Comparison of ENCODE assay signal across 22 cellular contexts in the genomic region with DNA sequence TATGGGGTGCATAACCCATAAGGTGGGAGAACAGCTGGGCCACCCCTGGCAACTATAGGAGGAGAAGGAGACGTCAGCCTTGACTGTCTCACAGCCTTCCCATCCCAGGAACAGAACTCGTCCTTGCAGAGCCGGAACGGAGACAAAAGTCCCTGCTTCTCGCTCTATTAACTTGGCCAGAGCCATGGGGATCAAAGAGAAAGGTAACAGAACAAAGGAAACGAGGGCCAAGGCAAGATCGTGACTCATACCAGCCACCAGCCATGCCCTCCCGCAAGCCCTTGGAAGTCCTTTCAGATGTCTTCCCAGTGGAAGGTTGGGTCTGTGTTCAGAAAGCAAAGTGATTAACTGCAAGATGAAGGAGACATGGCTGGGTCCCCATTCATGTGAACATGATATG.
DNase-seq lines count a peak whose midpoint lies in the region; ATAC-seq, FAIRE-seq and TF ChIP-seq lines count a peak whose summit lies in the region.
"Had no signal": no experiment of that assay in that cellular context is flagged by ENCODE, and none has a peak within 500 bp of the region (broad histone marks: within the 10 kb centered on the region; RNA-seq: fewer than 3 reads in every experiment).

No MANE protein-coding gene starts in this region.

- DNase-seq in MCF 10A (ENCODE audit: unreplicated experiment) (peak; percentile 26), breast epithelium (ENCODE audit: low spot score in 2 of 2) (no peak), dermis blood vessel endothelial cell (peak; percentile 22), urothelium cell line (ENCODE audit: low spot score) (peak; percentile 69), T-cell (no peak), SHP77 (lab: John Stamatoyannopoulos, UW) (no peak), progenitor cell of endocrine pancreas (ENCODE audit: low spot score, unreplicated experiment) (no peak)
- DNase-seq: 8988T, COR-L47, DMS 273 treated with DMSO at 0.1 percent for 48 hours, NCI-H1417, NCI-H1930, NCI-H345, NCI-H524 treated with DMSO at 0.1 percent for 48 hours, Peyer's patch, Right ventricle myocardium superior had no signal

- H3K4me3 ChIP-seq in breast epithelium: no peak overlapping the region
- H3K4me3 ChIP-seq in OCI-LY3 (ENCODE audit: low read length): no peak overlapping the region
- H3K4me3 ChIP-seq: Peyer's patch, SK-N-MC had no signal

- TF ChIP-seq CTCF in MCF 10A (IDR thresholded peaks at IDR 0.05; ENCODE audit: unreplicated experiment) (no peak), breast epithelium (IDR thresholded peaks at IDR 0.05) (no peak), OCI-LY3 (IDR thresholded peaks at IDR 0.05; ENCODE audit: low read depth, low read length) (no peak), progenitor cell of endocrine pancreas (IDR thresholded peaks at IDR 0.05; ENCODE audit: unreplicated experiment) (no peak)

- H3K4me1 Mint-ChIP-seq in MCF 10A (ENCODE audit: insufficient read depth, unreplicated experiment) (peaks cover 6% of the 10 kb centered on the region), T-cell (peaks cover 0 to 15% (median 3%) of the 10 kb centered on the region in 3 donors), progenitor cell of endocrine pancreas (ENCODE audit: low read depth) (no peaks in the 10 kb centered on the region)

- POLR2A ChIA-PET in MCF 10A (lab: Yijun Ruan, JAX) (no interaction called here), T-cell (lab: Charles Lee) (no interaction called here)

- CTCF ChIA-PET in MCF 10A (lab: Yijun Ruan, JAX): interaction anchor here (0.9 to 1.2 kb wide), 2 partner anchors 11 to 15 kb away, joined by 3 to 4 read pairs; no protein-coding TSS in a partner anchor
- CTCF ChIA-PET in T-cell (lab: Charles Lee): interaction anchor here (0.6 to 0.8 kb wide), 2 partner anchors 17 to 398 kb away, joined by 3 read pairs; no protein-coding TSS in a partner anchor

- no peaks in the 10 kb centered on the region for H3K79me2 ChIP-seq in OCI-LY3 (ENCODE audit: low read length)

- H3K27me3 ChIP-seq in breast epithelium (peaks cover 0 to 4% of the 10 kb centered on the region in 2 donors), OCI-LY3 (ENCODE audit: low read depth, low read length) (peaks cover 67% of the 10 kb centered on the region)
- H3K27me3 ChIP-seq: Peyer's patch had no signal

- peaks cover 80% of the 10 kb centered on the region for H3K27me3 Mint-ChIP-seq in MCF 10A (ENCODE audit: insufficient read depth, unreplicated experiment)
- peaks cover 13 to 45% of the 10 kb centered on the region in 2 donors for H3K27me3 Mint-ChIP-seq in T-cell
- peaks cover 55% of the 10 kb centered on the region for H3K27me3 Mint-ChIP-seq in progenitor cell of endocrine pancreas

- intact Hi-C loops in MCF 10A (cut with micrococcal nuclease) (no loop called here), breast epithelium (cut with DNase I; ENCODE audit: low total_unique reads) (no loop called here)

- ATAC-seq in T-cell (replicated peaks in 1 of 4): no peak

- H3K9me3 ChIP-seq in breast epithelium (no peaks in the 10 kb centered on the region), OCI-LY3 (ENCODE audit: insufficient read depth, low read length) (no peaks in the 10 kb centered on the region)
- H3K9me3 ChIP-seq: Peyer's patch had no signal

- no peak overlapping the region for H3K9ac ChIP-seq in OCI-LY3 (ENCODE audit: low read length)
- H3K9ac ChIP-seq: KMS-11 had no signal

- no TSS peak for BruUV-seq in MCF 10A (replicated peaks; lab: Mats Ljungman, UMichigan)

- H3K27ac ChIP-seq in breast epithelium: no peak overlapping the region
- H3K27ac ChIP-seq in OCI-LY3 (ENCODE audit: low read length): no peak overlapping the region
- H3K27ac ChIP-seq: KMS-11, Peyer's patch, SK-N-MC had no signal

- H3K36me3 Mint-ChIP-seq in MCF 10A (ENCODE audit: insufficient read depth, unreplicated experiment) (peaks cover 5% of the 10 kb centered on the region), T-cell (no peaks in the 10 kb centered on the region), progenitor cell of endocrine pancreas (ENCODE audit: insufficient read depth) (no peaks in the 10 kb centered on the region)
- H3K36me3 Mint-ChIP-seq: CD4-positive, CD25-positive, alpha-beta regulatory T cell had no signal

- peak overlapping the region; percentile 27 for H3K4me2 ChIP-seq in OCI-LY3 (ENCODE audit: low read length)
- H3K4me2 ChIP-seq: KMS-11 had no signal

- H3K9me3 Mint-ChIP-seq in MCF 10A (ENCODE audit: unreplicated experiment) (no peaks in the 10 kb centered on the region), T-cell (no peaks in the 10 kb centered on the region), progenitor cell of endocrine pancreas (ENCODE audit: low read depth) (no peaks in the 10 kb centered on the region)

- no peaks in the 10 kb centered on the region for H3K4me1 ChIP-seq in breast epithelium
- H3K4me1 ChIP-seq in OCI-LY3 (ENCODE audit: low read length): peaks cover 5% of the 10 kb centered on the region; the same call in 1 of the 2 replicates

- no peak for FAIRE-seq in urothelium cell line (lab: Jason Lieb, UNC)
- FAIRE-seq: GM12891 had no signal

- no peak for TF ChIP-seq POLR2A in breast epithelium (IDR thresholded peaks at IDR 0.05)

- H3K4me3 Mint-ChIP-seq in MCF 10A (ENCODE audit: unreplicated experiment): no peak overlapping the region
- H3K4me3 Mint-ChIP-seq in T-cell: no peak overlapping the region
- H3K4me3 Mint-ChIP-seq in progenitor cell of endocrine pancreas (ENCODE audit: low read depth): no peak overlapping the region
- H3K4me3 Mint-ChIP-seq: B cell; CD4-positive, CD25-positive, alpha-beta regulatory T cell had no signal

- no peaks in the 10 kb centered on the region; the same call in 1 of the 2 replicates for H4K20me1 ChIP-seq in OCI-LY3 (ENCODE audit: insufficient read depth, low read length)

- no peak overlapping the region for H2AFZ ChIP-seq in OCI-LY3 (ENCODE audit: low read depth, low read length)

- no peak overlapping the region for H3K27ac Mint-ChIP-seq in MCF 10A (ENCODE audit: low read depth, unreplicated experiment)
- no peak overlapping the region for H3K27ac Mint-ChIP-seq in T-cell
- H3K27ac Mint-ChIP-seq in progenitor cell of endocrine pancreas: no peak overlapping the region
- H3K27ac Mint-ChIP-seq: B cell; CD4-positive, CD25-positive, alpha-beta regulatory T cell had no signal

- H3K36me3 ChIP-seq in breast epithelium (no peaks in the 10 kb centered on the region), OCI-LY3 (replicated peaks; ENCODE audit: low read depth, low read length) (no peaks in the 10 kb centered on the region)
- H3K36me3 ChIP-seq: Peyer's patch had no signal

Comparison
In these comparisons a context has a peak if more than half of its experiments do, and no peak if none do; other contexts are left out.
1. DNase-seq: peak in MCF 10A (single experiment), dermis blood vessel endothelial cell (single experiment) and urothelium cell line (single experiment); none in breast epithelium (0 of 2), T-cell (0 of 34), SHP77 (0 of 2) and progenitor cell of endocrine pancreas (single experiment).